In the genomic region with DNA sequence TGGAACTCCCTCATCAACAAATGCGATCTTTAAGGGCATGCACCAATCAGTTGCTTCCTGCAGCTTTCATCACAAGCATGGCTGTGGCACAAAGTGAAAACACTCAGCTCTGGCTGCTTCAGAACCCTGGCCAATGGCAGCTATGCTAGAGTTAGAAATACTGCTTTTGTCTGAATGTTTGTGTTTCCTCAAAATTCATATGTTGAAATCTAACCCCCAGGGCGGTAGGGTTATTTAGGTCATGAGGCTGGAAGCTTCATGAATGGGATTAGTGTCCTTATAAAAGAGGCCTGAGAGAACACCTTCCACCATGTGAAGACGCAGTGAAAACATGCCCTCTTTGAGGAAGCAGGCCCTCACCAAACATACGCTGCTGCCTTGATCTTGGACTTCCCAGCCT, we compare ENCODE assay signal across 30 cellular contexts.
"Had no signal": no experiment of that assay in that cellular context is flagged by ENCODE, and none has a peak within 500 bp of the region (broad histone marks: within the 10 kb centered on the region; RNA-seq: fewer than 3 reads in every experiment).

No MANE protein-coding gene starts in this region.

- H3K4me3 Mint-ChIP-seq: activated CD4-positive, alpha-beta memory T cell treated with anti-CD3 and anti-CD28 coated beads for 36 hours; activated CD4-positive, alpha-beta T cell treated with anti-CD3 and anti-CD28 coated beads for 36 hours; activated CD4-positive, alpha-beta T cell treated with anti-CD3 and anti-CD28 coated beads, Interleukin-2, amount 10 ng/mL, durations not matched to agents 24 days and 14 days; activated CD8-positive, alpha-beta memory T cell treated with anti-CD3 and anti-CD28 coated beads, Interleukin-2, amount 10 ng/mL, durations not matched to agents 7 days and 5 days; activated CD8-positive, alpha-beta T cell treated with anti-CD3 and anti-CD28 coated beads, Interleukin-2, amount 10 ng/mL, durations not matched to agents 7 days and 5 days; activated naive CD4-positive, alpha-beta T cell treated with anti-CD3 and anti-CD28 coated beads for 36 hours; activated naive CD4-positive, alpha-beta T cell treated with anti-CD3 and anti-CD28 coated beads, Interleukin-2, amount 50 U/mL, for 24 hours; activated naive CD8-positive, alpha-beta T cell treated with anti-CD3 and anti-CD28 coated beads for 36 hours; activated naive CD8-positive, alpha-beta T cell treated with anti-CD3 and anti-CD28 coated beads, Interleukin-2, amount 50 U/mL, for 24 hours; activated T-helper 1 cell treated with anti-CD3 and anti-CD28 coated beads, Interleukin-12 subunit alpha, Interleukin-12 subunit beta, Interleukin-2, Interleukin-4 antibody, amounts not matched to agents 30 ng/mL and 10 ng/mL and 1 ng/mL, durations not matched to agents 14 hours and 24 hours and 36 hours; effector memory CD8-positive, alpha-beta T cell had no signal

- H3K36me3 ChIP-seq: adrenal gland, esophagus squamous epithelium, heart right ventricle had no signal

- DNase-seq: activated CD4-positive, alpha-beta memory T cell treated with anti-CD3 and anti-CD28 coated beads for 36 hours; activated CD4-positive, alpha-beta T cell treated with anti-CD3 and anti-CD28 coated beads for 36 hours; activated CD4-positive, alpha-beta T cell treated with anti-CD3 and anti-CD28 coated beads, Interleukin-2, amount 10 ng/mL, durations not matched to agents 24 days and 14 days; activated CD4-positive, CD25-positive, alpha-beta regulatory T cell; activated CD4-positive, CD25-positive, alpha-beta regulatory T cell treated with anti-CD3 and anti-CD28 coated beads, Interleukin-2, amount 50 U/mL, for 72 hours; activated CD8-positive, alpha-beta memory T cell treated with anti-CD3 and anti-CD28 coated beads, Interleukin-2, amount 10 ng/mL, durations not matched to agents 7 days and 5 days; activated CD8-positive, alpha-beta memory T cell treated with anti-CD3 and anti-CD28 coated beads, Interleukin-2, amount 50 U/mL, for 4 hours; activated CD8-positive, alpha-beta T cell treated with anti-CD3 and anti-CD28 coated beads, Interleukin-2, amount 10 ng/mL, durations not matched to agents 7 days and 5 days; activated effector memory CD4-positive, alpha-beta T cell treated with anti-CD3 and anti-CD28 coated beads, Interleukin-2, amount 50 U/mL, for 16 hours; activated naive CD4-positive, alpha-beta T cell treated with anti-CD3 and anti-CD28 coated beads for 36 hours; activated naive CD8-positive, alpha-beta T cell treated with anti-CD3 and anti-CD28 coated beads for 36 hours; activated naive CD8-positive, alpha-beta T cell treated with anti-CD3 and anti-CD28 coated beads, Interleukin-2, amount 50 U/mL, for 24 hours; activated T-cell treated with anti-CD3 and anti-CD28 coated beads, Interleukin-2, amount 50 U/mL, for 1 hour; activated T-cell treated with anti-CD3 and anti-CD28 coated beads, Interleukin-2, amount 50 U/mL, for 48 hours; adrenal gland; amygdala; aorta; body of pancreas; caudate nucleus; cortex of kidney; dermis blood vessel endothelial cell; effector CD4-positive, alpha-beta T cell; effector memory CD8-positive, alpha-beta T cell; esophagus squamous epithelium; heart right ventricle; T-helper 2 cell had no signal

- H3K9me3 ChIP-seq: adrenal gland, body of pancreas, esophagus squamous epithelium had no signal

- H3K27ac Mint-ChIP-seq: activated CD4-positive, alpha-beta memory T cell treated with anti-CD3 and anti-CD28 coated beads for 36 hours; activated CD4-positive, alpha-beta T cell treated with anti-CD3 and anti-CD28 coated beads for 36 hours; activated CD4-positive, alpha-beta T cell treated with anti-CD3 and anti-CD28 coated beads, Interleukin-2, amount 10 ng/mL, durations not matched to agents 24 days and 14 days; activated CD8-positive, alpha-beta memory T cell treated with anti-CD3 and anti-CD28 coated beads, Interleukin-2, amount 10 ng/mL, durations not matched to agents 7 days and 5 days; activated CD8-positive, alpha-beta T cell treated with anti-CD3 and anti-CD28 coated beads, Interleukin-2, amount 10 ng/mL, durations not matched to agents 7 days and 5 days; activated naive CD4-positive, alpha-beta T cell treated with anti-CD3 and anti-CD28 coated beads for 36 hours; activated naive CD4-positive, alpha-beta T cell treated with anti-CD3 and anti-CD28 coated beads, Interleukin-2, amount 50 U/mL, for 24 hours; activated naive CD8-positive, alpha-beta T cell treated with anti-CD3 and anti-CD28 coated beads for 36 hours; activated naive CD8-positive, alpha-beta T cell treated with anti-CD3 and anti-CD28 coated beads, Interleukin-2, amount 50 U/mL, for 24 hours; activated T-helper 1 cell treated with anti-CD3 and anti-CD28 coated beads, Interleukin-12 subunit alpha, Interleukin-12 subunit beta, Interleukin-2, Interleukin-4 antibody, amounts not matched to agents 30 ng/mL and 10 ng/mL and 1 ng/mL, durations not matched to agents 14 hours and 24 hours and 36 hours; activated T-helper 2 cell treated with anti-CD3 and anti-CD28 coated beads, Interferon-gamma antibody, Interleukin-2, Interleukin-4, amounts not matched to agents 10 μg/mL and 5 μg/mL and 100 μg/mL, durations not matched to agents 14 hours and 24 hours and 36 hours; effector memory CD8-positive, alpha-beta T cell had no signal

- H3K4me3 ChIP-seq: adrenal gland, body of pancreas, esophagus squamous epithelium, heart right ventricle had no signal

- H3K4me1 Mint-ChIP-seq: activated CD4-positive, alpha-beta T cell treated with anti-CD3 and anti-CD28 coated beads for 36 hours; activated CD4-positive, alpha-beta T cell treated with anti-CD3 and anti-CD28 coated beads, Interleukin-2, amount 10 ng/mL, durations not matched to agents 24 days and 14 days; activated CD8-positive, alpha-beta memory T cell treated with anti-CD3 and anti-CD28 coated beads, Interleukin-2, amount 10 ng/mL, durations not matched to agents 7 days and 5 days; activated naive CD4-positive, alpha-beta T cell treated with anti-CD3 and anti-CD28 coated beads, Interleukin-2, amount 50 U/mL, for 24 hours; activated naive CD8-positive, alpha-beta T cell treated with anti-CD3 and anti-CD28 coated beads for 36 hours; activated naive CD8-positive, alpha-beta T cell treated with anti-CD3 and anti-CD28 coated beads, Interleukin-2, amount 50 U/mL, for 24 hours had no signal

- H3K27me3 ChIP-seq: adrenal gland, body of pancreas, esophagus squamous epithelium had no signal

- ATAC-seq: activated CD4-positive, alpha-beta T cell treated with anti-CD3 and anti-CD28 coated beads for 36 hours; activated CD8-positive, alpha-beta memory T cell treated with anti-CD3 and anti-CD28 coated beads, Interleukin-2, amount 10 ng/mL, durations not matched to agents 7 days and 5 days; activated CD8-positive, alpha-beta T cell treated with anti-CD3 and anti-CD28 coated beads, Interleukin-2, amount 10 ng/mL, durations not matched to agents 7 days and 5 days; activated naive CD8-positive, alpha-beta T cell treated with anti-CD3 and anti-CD28 coated beads, Interleukin-2, amount 50 U/mL, for 24 hours; body of pancreas; effector memory CD8-positive, alpha-beta T cell; heart right ventricle had no signal

- H3K27ac ChIP-seq: adrenal gland, body of pancreas, epithelial cell of prostate, esophagus squamous epithelium, heart right ventricle had no signal

- H3K36me3 Mint-ChIP-seq: activated CD4-positive, alpha-beta memory T cell treated with anti-CD3 and anti-CD28 coated beads for 36 hours; activated CD8-positive, alpha-beta memory T cell treated with anti-CD3 and anti-CD28 coated beads, Interleukin-2, amount 10 ng/mL, durations not matched to agents 7 days and 5 days; activated naive CD4-positive, alpha-beta T cell treated with anti-CD3 and anti-CD28 coated beads, Interleukin-2, amount 50 U/mL, for 24 hours; activated naive CD8-positive, alpha-beta T cell treated with anti-CD3 and anti-CD28 coated beads for 36 hours had no signal

- H3K4me1 ChIP-seq: adrenal gland, body of pancreas, esophagus squamous epithelium, heart right ventricle had no signal

- H3K9me3 Mint-ChIP-seq: activated CD4-positive, alpha-beta memory T cell treated with anti-CD3 and anti-CD28 coated beads for 36 hours; activated CD4-positive, alpha-beta T cell treated with anti-CD3 and anti-CD28 coated beads, Interleukin-2, amount 10 ng/mL, durations not matched to agents 24 days and 14 days; activated naive CD4-positive, alpha-beta T cell treated with anti-CD3 and anti-CD28 coated beads for 36 hours; activated naive CD8-positive, alpha-beta T cell treated with anti-CD3 and anti-CD28 coated beads for 36 hours; activated naive CD8-positive, alpha-beta T cell treated with anti-CD3 and anti-CD28 coated beads, Interleukin-2, amount 50 U/mL, for 24 hours; activated T-helper 1 cell treated with anti-CD3 and anti-CD28 coated beads, Interleukin-12 subunit alpha, Interleukin-12 subunit beta, Interleukin-2, Interleukin-4 antibody, amounts not matched to agents 30 ng/mL and 10 ng/mL and 1 ng/mL, durations not matched to agents 14 hours and 24 hours and 36 hours; activated T-helper 2 cell treated with anti-CD3 and anti-CD28 coated beads, Interferon-gamma antibody, Interleukin-2, Interleukin-4, amounts not matched to agents 10 μg/mL and 5 μg/mL and 100 μg/mL, durations not matched to agents 14 hours and 24 hours and 36 hours; effector memory CD8-positive, alpha-beta T cell had no signal

- H3K27me3 Mint-ChIP-seq: activated CD4-positive, alpha-beta T cell treated with anti-CD3 and anti-CD28 coated beads, Interleukin-2, amount 10 ng/mL, durations not matched to agents 24 days and 14 days had no signal
